8 cellular contexts compared by ENCODE assay signal in genomic region chr18:45962461-45962860, GRCh38. TPM values are rescaled to one million over a fixed set of nuclear protein-coding genes. Genes with fewer than 3 reads are reported as not detected.
A peak's percentile ranks its signal among the peaks of the same experiment; 100 is the strongest.
DNase-seq lines count a peak whose midpoint lies in the region; ATAC-seq and TF ChIP-seq lines count a peak whose summit lies in the region.

No MANE protein-coding gene starts in this region.

- CTCF ChIA-PET in AG04450 (lab: Charles Lee) (interaction anchor here (0.8 to 1.1 kb wide), 4 partner anchors 12 to 297 kb away, joined by 3 to 10 read pairs (median 3); no protein-coding TSS in a partner anchor), GM10248 (lab: Yijun Ruan, JAX) (interaction anchor here (1.0 to 2.0 kb wide), 4 partner anchors 10 to 112 kb away, joined by 3 to 6 read pairs (median 4); no protein-coding TSS in a partner anchor)

- no peak for TF ChIP-seq CTCF in AG04450 (IDR thresholded peaks at IDR 0.05; ENCODE audit: low read depth, low read length)
- TF ChIP-seq CTCF in GM10248 (IDR thresholded peaks at IDR 0.05; ENCODE audit: control extremely low read depth, extremely low read depth, low read depth, missing control alignments), result no peak

- no peak for ATAC-seq in GM18858 (IDR thresholded peaks at IDR 0.05; ENCODE audit: unreplicated experiment)
- ATAC-seq in HG02852 (IDR thresholded peaks at IDR 0.05; ENCODE audit: unreplicated experiment), result no peak
- ATAC-seq in GM18519 (IDR thresholded peaks at IDR 0.05; ENCODE audit: low FRiP score, unreplicated experiment), result no peak

- peaks cover 31% of the 10 kb centered on the region for H3K4me1 Mint-ChIP-seq in activated CD4-positive, alpha-beta T cell treated with anti-CD3 and anti-CD28 coated beads, Interleukin-2, amount 10 ng/mL, durations not matched to agents 24 days and 14 days

- H3K27ac Mint-ChIP-seq in activated CD4-positive, alpha-beta T cell treated with anti-CD3 and anti-CD28 coated beads, Interleukin-2, amount 10 ng/mL, durations not matched to agents 24 days and 14 days, result no peak overlapping the region

- H3K27me3 ChIP-seq in AG04450 (ENCODE audit: control insufficient read depth, insufficient read depth, low read length), result no peaks in the 10 kb centered on the region

- H3K4me3 Mint-ChIP-seq in activated CD4-positive, alpha-beta T cell treated with anti-CD3 and anti-CD28 coated beads, Interleukin-2, amount 10 ng/mL, durations not matched to agents 24 days and 14 days, result no peak overlapping the region

- peak overlapping the region; percentile 63 for H3K27ac ChIP-seq in AG04450 (ENCODE audit: low read depth, low read length)

- no peaks in the 10 kb centered on the region for H3K27me3 Mint-ChIP-seq in activated CD4-positive, alpha-beta T cell treated with anti-CD3 and anti-CD28 coated beads, Interleukin-2, amount 10 ng/mL, durations not matched to agents 24 days and 14 days

- H3K36me3 Mint-ChIP-seq in activated CD4-positive, alpha-beta T cell treated with anti-CD3 and anti-CD28 coated beads, Interleukin-2, amount 10 ng/mL, durations not matched to agents 24 days and 14 days (ENCODE audit: low read depth), result peaks cover 4% of the 10 kb centered on the region

- H3K9me3 ChIP-seq in AG04450 (ENCODE audit: control insufficient read depth, insufficient read depth, low read length), result no peaks in the 10 kb centered on the region; the same call in 1 of the 2 replicates

- H3K9me3 Mint-ChIP-seq in activated CD4-positive, alpha-beta T cell treated with anti-CD3 and anti-CD28 coated beads, Interleukin-2, amount 10 ng/mL, durations not matched to agents 24 days and 14 days, result no peaks in the 10 kb centered on the region

- POLR2A ChIA-PET in AG04450 (lab: Yijun Ruan, JAX) (interaction anchor here (1.7 to 1.8 kb wide), 2 partner anchors 8 to 11 kb away, joined by 6 to 11 read pairs; no protein-coding TSS in a partner anchor), GM10248 (lab: Yijun Ruan, JAX) (no interaction called here)

- no peak overlapping the region for H3K4me3 ChIP-seq in AG04450 (ENCODE audit: low read depth, low read length)

- intact Hi-C loops in activated CD4-positive, alpha-beta T cell treated with anti-CD3 and anti-CD28 coated beads, Interleukin-2, amount 10 ng/mL, durations not matched to agents 24 days and 14 days (cut with micrococcal nuclease), result no loop called here

- DNase-seq in AG04450 (ENCODE audit: low read depth, low spot score), result no peak
- peak; percentile 42 for DNase-seq in HK-2 (ENCODE audit: unreplicated experiment)
- DNase-seq in activated CD4-positive, alpha-beta T cell treated with anti-CD3 and anti-CD28 coated beads, Interleukin-2, amount 10 ng/mL, durations not matched to agents 24 days and 14 days, result peak; percentile 65
- DNase-seq in iris pigment epithelial cell (ENCODE audit: low read depth), result peak; percentile 85
- DNase-seq in GM10248 (ENCODE audit: extremely low spot score), result no peak

RNA-seq across cellular contexts. Expression of gene EPG5, which starts 4.7 kb away (rescaled TPM):
- 49.5 and 51.5 TPM in 2 replicates for polyA plus RNA-seq in AG04450 (2011; rRNA removed)
- 203 and 210 TPM in 2 replicates for polyA minus RNA-seq in AG04450 (2011; rRNA and poly(A)+ RNA removed)
- 14.9 and 15.5 TPM in 2 replicates for total RNA-seq in activated CD4-positive, alpha-beta T cell treated with anti-CD3 and anti-CD28 coated beads, Interleukin-2, amount 10 ng/mL, durations not matched to agents 24 days and 14 days

Comparison
In these comparisons a context has a peak if more than half of its experiments do, and no peak if none do; other contexts are left out.
1. DNase-seq: peak in HK-2 (single experiment), activated CD4-positive, alpha-beta T cell treated with anti-CD3 and anti-CD28 coated beads, Interleukin-2, amount 10 ng/mL, durations not matched to agents 24 days and 14 days (single experiment) and iris pigment epithelial cell (single experiment); none in AG04450 (single experiment) and GM10248 (single experiment).